ENCODE assay signal across 13 cellular contexts in genomic region chr9:135248721-135249120, GRCh38.
DNase-seq lines count a peak whose midpoint lies in the region; ATAC-seq and TF ChIP-seq lines count a peak whose summit lies in the region.
"Had no signal": no experiment of that assay in that cellular context is flagged by ENCODE, and none has a peak within 500 bp of the region (broad histone marks: within the 10 kb centered on the region; RNA-seq: fewer than 3 reads in every experiment).

No MANE protein-coding gene starts in this region.

- no peaks in the 10 kb centered on the region for H3K4me1 Mint-ChIP-seq in chondrocyte (ENCODE audit: low read depth)
- H3K4me1 Mint-ChIP-seq: CD4-positive, CD25-positive, alpha-beta regulatory T cell had no signal

- H3K27me3 Mint-ChIP-seq in chondrocyte (ENCODE audit: low read depth) = peaks cover 23% of the 10 kb centered on the region
- H3K27me3 Mint-ChIP-seq: CD4-positive, CD25-positive, alpha-beta regulatory T cell had no signal

- peak; percentile 32 for DNase-seq in Right ventricle myocardium inferior (ENCODE audit: missing footprints)
- no peak for DNase-seq in heart right ventricle
- peak; percentile 79 for DNase-seq in chondrocyte (ENCODE audit: low spot score)
- peak; percentile 24 for DNase-seq in lower lobe of right lung
- DNase-seq in sigmoid colon = peak; percentile 39
- no peak for DNase-seq in OCI-M1 (lab: John Stamatoyannopoulos, UW)
- DNase-seq: CD4-positive, CD25-positive, alpha-beta regulatory T cell; DMS53; GM23248 had no signal

- intact Hi-C loops in Right ventricle myocardium inferior (cut with DNase I) = no loop called here
- intact Hi-C loops in heart right ventricle (cut with DNase I) = no loop called here
- intact Hi-C loops in lower lobe of right lung (cut with DNase I) = no loop called here
- intact Hi-C loops in sigmoid colon (cut with DNase I) = no loop called here

- no peak overlapping the region for H3K4me3 Mint-ChIP-seq in chondrocyte (ENCODE audit: unreplicated experiment)
- H3K4me3 Mint-ChIP-seq: CD4-positive, CD25-positive, alpha-beta regulatory T cell had no signal

- H3K36me3 ChIP-seq in heart right ventricle (no peaks in the 10 kb centered on the region), lower lobe of right lung (no peaks in the 10 kb centered on the region), sigmoid colon (no peaks in the 10 kb centered on the region)
- H3K36me3 ChIP-seq: BLaER1 treated with 17β-estradiol and CSF1 and Interleukin-3, amounts not matched to agents 10 nM and 100 nM had no signal

- H3K27ac Mint-ChIP-seq in chondrocyte (ENCODE audit: unreplicated experiment) = no peak overlapping the region
- H3K27ac Mint-ChIP-seq: CD4-positive, CD25-positive, alpha-beta regulatory T cell had no signal

- H3K4me3 ChIP-seq in heart right ventricle (no peak overlapping the region), lower lobe of right lung (no peak overlapping the region), sigmoid colon (no peak overlapping the region)
- H3K4me3 ChIP-seq: BLaER1 treated with 17β-estradiol and CSF1 and Interleukin-3, amounts not matched to agents 10 nM and 100 nM; GM23248 had no signal

- H3K27me3 ChIP-seq in heart right ventricle = peaks cover 0 to 88% (median 60%) of the 10 kb centered on the region in 7 donors
- peaks cover 21% of the 10 kb centered on the region for H3K27me3 ChIP-seq in lower lobe of right lung (ENCODE audit: low read depth)
- H3K27me3 ChIP-seq in sigmoid colon = peaks cover 0 to 34% (median 12%) of the 10 kb centered on the region in 3 donors

- H3K27ac ChIP-seq in heart right ventricle = no peak overlapping the region
- H3K27ac ChIP-seq in lower lobe of right lung = no peak overlapping the region
- H3K27ac ChIP-seq in sigmoid colon = no peak overlapping the region
- H3K27ac ChIP-seq: 22Rv1; BLaER1 treated with 17β-estradiol and CSF1 and Interleukin-3, amounts not matched to agents 10 nM and 100 nM; GM23248 had no signal

- TF ChIP-seq EP300 in sigmoid colon (IDR thresholded peaks at IDR 0.05) = no peak

- 95 to 96% methylated on average over 12 of the region's 12 CpGs for WGBS in heart right ventricle, 2 donors
- 91 to 94% methylated on average over 12 of the region's 12 CpGs for WGBS in sigmoid colon, 2 donors

- ATAC-seq in Right ventricle myocardium inferior = no peak
- no peak for ATAC-seq in heart right ventricle
- no peak for ATAC-seq in lower lobe of right lung
- no peak for ATAC-seq in HG03521 (IDR thresholded peaks at IDR 0.05; ENCODE audit: unreplicated experiment)
- no peak for ATAC-seq in GM18861 (IDR thresholded peaks at IDR 0.05; ENCODE audit: unreplicated experiment)

- H3K9me3 Mint-ChIP-seq in chondrocyte (ENCODE audit: low read depth) = no peaks in the 10 kb centered on the region

- TF ChIP-seq POLR2A in sigmoid colon (IDR thresholded peaks at IDR 0.05) = no peak

- no peaks in the 10 kb centered on the region for H3K36me3 Mint-ChIP-seq in chondrocyte (ENCODE audit: low read depth)
- H3K36me3 Mint-ChIP-seq: CD4-positive, CD25-positive, alpha-beta regulatory T cell had no signal

- H3K4me1 ChIP-seq in heart right ventricle = peaks cover 0 to 12% (median 3%) of the 10 kb centered on the region in 9 donors
- no peaks in the 10 kb centered on the region for H3K4me1 ChIP-seq in lower lobe of right lung
- H3K4me1 ChIP-seq in sigmoid colon = no peaks in the 10 kb centered on the region

- H3K9me3 ChIP-seq in heart right ventricle (no peaks in the 10 kb centered on the region), lower lobe of right lung (no peaks in the 10 kb centered on the region), sigmoid colon (no peaks in the 10 kb centered on the region)
- H3K9me3 ChIP-seq: BLaER1 treated with 17β-estradiol and CSF1 and Interleukin-3, amounts not matched to agents 10 nM and 100 nM had no signal

- TF ChIP-seq CTCF in heart right ventricle (IDR thresholded peaks at IDR 0.05) (no peak), chondrocyte (IDR thresholded peaks at IDR 0.05) (no peak), lower lobe of right lung (IDR thresholded peaks at IDR 0.05) (no peak), sigmoid colon (IDR thresholded peaks at IDR 0.05) (no peak)

Comparison
In these comparisons a context has a peak if more than half of its experiments do, and no peak if none do; other contexts are left out.
1. DNase-seq: peak in Right ventricle myocardium inferior (single experiment), chondrocyte (single experiment), lower lobe of right lung (single experiment) and sigmoid colon (single experiment); none in heart right ventricle (0 of 2) and OCI-M1 (single experiment).